18 cellular contexts compared by ENCODE assay signal in the genomic region with DNA sequence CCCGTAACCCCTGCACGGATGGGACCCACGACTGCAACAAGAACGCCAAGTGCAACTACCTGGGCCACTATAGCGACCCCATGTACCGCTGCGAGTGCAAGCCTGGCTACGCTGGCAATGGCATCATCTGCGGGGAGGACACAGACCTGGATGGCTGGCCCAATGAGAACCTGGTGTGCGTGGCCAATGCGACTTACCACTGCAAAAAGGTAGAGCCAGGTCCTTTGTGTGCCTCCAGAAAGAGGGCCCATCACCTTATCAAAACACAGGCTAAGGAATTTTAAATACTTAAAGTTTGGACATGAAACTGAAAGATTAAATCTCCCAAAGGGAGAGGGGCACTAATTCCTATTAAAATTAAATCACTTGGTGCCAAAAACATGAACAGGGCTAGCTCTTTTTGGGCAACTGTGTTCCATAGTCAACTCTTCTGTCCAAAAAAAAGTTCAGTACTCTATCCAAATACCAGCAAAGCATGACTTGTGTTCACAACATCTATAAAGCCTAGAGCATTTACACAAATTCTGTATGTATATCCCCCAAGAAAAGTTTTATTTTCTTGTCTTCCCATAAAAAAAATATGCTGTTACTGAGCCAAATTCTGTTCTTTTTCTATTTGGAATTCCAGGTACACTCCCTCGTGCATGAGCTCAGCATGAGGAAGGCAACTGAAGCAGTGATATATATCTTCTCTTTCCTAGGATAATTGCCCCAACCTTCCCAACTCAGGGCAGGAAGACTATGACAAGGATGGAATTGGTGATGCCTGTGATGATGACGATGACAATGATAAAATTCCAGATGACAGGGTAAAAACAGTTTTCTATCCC. TPM values are rescaled to one million over a fixed set of nuclear protein-coding genes. Genes with fewer than 3 reads are reported as not detected.
DNase-seq lines count a peak whose midpoint lies in the region; ATAC-seq, FAIRE-seq and TF ChIP-seq lines count a peak whose summit lies in the region.
"Had no signal": no experiment of that assay in that cellular context is flagged by ENCODE, and none has a peak within 500 bp of the region (broad histone marks: within the 10 kb centered on the region; RNA-seq: fewer than 3 reads in every experiment).

No MANE protein-coding gene starts in this region.

- H3K27ac ChIP-seq in astrocyte (ENCODE audit: low read depth, low read length) (no peak overlapping the region), foreskin keratinocyte (no peak overlapping the region)
- H3K27ac ChIP-seq: breast epithelium, left ventricle myocardium inferior, parathyroid adenoma, testis had no signal

- H3K36me3 ChIP-seq in astrocyte (ENCODE audit: insufficient read depth, low read length) (peaks cover 99% of the 10 kb centered on the region), skeletal muscle satellite cell (ENCODE audit: insufficient read depth, low read length) (peaks cover 100% of the 10 kb centered on the region)

- H3K4me1 ChIP-seq in astrocyte (ENCODE audit: insufficient read depth, low read length) (peaks cover 25% of the 10 kb centered on the region), foreskin keratinocyte (no peaks in the 10 kb centered on the region), skeletal muscle satellite cell (ENCODE audit: control insufficient read depth, insufficient read depth, low read length) (peaks cover 36% of the 10 kb centered on the region)
- H3K4me1 ChIP-seq: parathyroid adenoma, testis had no signal

- peaks cover 37% of the 10 kb centered on the region for H3K36me3 Mint-ChIP-seq in astrocyte (ENCODE audit: low read depth, unreplicated experiment)
- H3K36me3 Mint-ChIP-seq: activated naive CD4-positive, alpha-beta T cell treated with anti-CD3 and anti-CD28 coated beads, Interleukin-2, amount 50 U/mL, for 24 hours had no signal

- H3K4me2 ChIP-seq in astrocyte (ENCODE audit: low read length) (peak overlapping the region; percentile 23), skeletal muscle satellite cell (ENCODE audit: low read length) (peak overlapping the region; percentile 82)

- ATAC-seq in foreskin keratinocyte (no peak), GM21528 (IDR thresholded peaks at IDR 0.05; ENCODE audit: low FRiP score, unreplicated experiment) (no peak), HG02973 (IDR thresholded peaks at IDR 0.05; ENCODE audit: unreplicated experiment) (no peak)

- peaks cover 95% of the 10 kb centered on the region for H4K20me1 ChIP-seq in astrocyte (ENCODE audit: insufficient read depth, low read length)

- H3K4me3 ChIP-seq in astrocyte (ENCODE audit: insufficient read depth, low read depth, low read length) (no peak overlapping the region), skeletal muscle satellite cell (ENCODE audit: low read length) (peak overlapping the region; percentile 18)
- H3K4me3 ChIP-seq: left ventricle myocardium inferior, testis had no signal

- peak; percentile 9 for FAIRE-seq in astrocyte (lab: Jason Lieb, UNC)
- FAIRE-seq: small intestine had no signal

- H3K27ac Mint-ChIP-seq in astrocyte (ENCODE audit: unreplicated experiment), result no peak overlapping the region
- H3K27ac Mint-ChIP-seq: activated naive CD4-positive, alpha-beta T cell treated with anti-CD3 and anti-CD28 coated beads, Interleukin-2, amount 50 U/mL, for 24 hours had no signal

- DNase-seq in ELR (ENCODE audit: low read depth) (peak; percentile 12), astrocyte (ENCODE audit: low read depth) (no peak), foreskin keratinocyte (peak; percentile 24 to 58), T-helper 9 cell (no peak)
- DNase-seq: activated CD4-positive, alpha-beta T cell treated with anti-CD3 and anti-CD28 coated beads, Interleukin-2, amount 50 U/mL, for 48 hours; activated T-cell treated with anti-CD3 and anti-CD28 coated beads, Interleukin-2, amount 50 U/mL, for 1 hour; C1 segment of cervical spinal cord; DMS 273 treated with DMSO at 0.1 percent for 48 hours; left ventricle myocardium inferior; NCI-H146; small intestine; testis had no signal

- no peaks in the 10 kb centered on the region for H3K27me3 ChIP-seq in astrocyte (ENCODE audit: insufficient read depth, low read length)
- no peaks in the 10 kb centered on the region for H3K27me3 ChIP-seq in foreskin keratinocyte
- H3K27me3 ChIP-seq in skeletal muscle satellite cell (ENCODE audit: control insufficient read depth, insufficient read depth, low read length), result no peaks in the 10 kb centered on the region
- H3K27me3 ChIP-seq: breast epithelium, testis had no signal

- no peak for TF ChIP-seq CTCF in astrocyte (IDR thresholded peaks at IDR 0.05; ENCODE audit: insufficient read depth, low read depth, low read length)
- TF ChIP-seq CTCF in foreskin keratinocyte (conservative IDR thresholded peaks at IDR 0.05), result no peak

- H3K9ac ChIP-seq in astrocyte (ENCODE audit: low read length) (no peak overlapping the region), skeletal muscle satellite cell (ENCODE audit: low read depth, low read length) (peak overlapping the region; percentile 43)
- H3K9ac ChIP-seq: parathyroid adenoma had no signal

- H3K9me3 ChIP-seq in astrocyte (ENCODE audit: insufficient read depth, low read depth, low read length), result no peaks in the 10 kb centered on the region
- no peaks in the 10 kb centered on the region for H3K9me3 ChIP-seq in skeletal muscle satellite cell (replicated peaks; ENCODE audit: low read length)
- H3K9me3 ChIP-seq: breast epithelium, left ventricle myocardium inferior, testis had no signal

- H3K4me1 Mint-ChIP-seq in astrocyte (ENCODE audit: low read depth, unreplicated experiment), result peaks cover 42% of the 10 kb centered on the region
- H3K4me1 Mint-ChIP-seq: activated naive CD4-positive, alpha-beta T cell treated with anti-CD3 and anti-CD28 coated beads, Interleukin-2, amount 50 U/mL, for 24 hours had no signal

- H3K4me3 Mint-ChIP-seq in astrocyte (ENCODE audit: unreplicated experiment), result no peak overlapping the region
- H3K4me3 Mint-ChIP-seq: activated naive CD4-positive, alpha-beta T cell treated with anti-CD3 and anti-CD28 coated beads, Interleukin-2, amount 50 U/mL, for 24 hours had no signal

- H2AFZ ChIP-seq in astrocyte (ENCODE audit: low read depth, low read length), result no peak overlapping the region
- H2AFZ ChIP-seq: parathyroid adenoma had no signal

- no peaks in the 10 kb centered on the region for H3K9me3 Mint-ChIP-seq in astrocyte (ENCODE audit: unreplicated experiment)
- H3K9me3 Mint-ChIP-seq: activated naive CD4-positive, alpha-beta T cell treated with anti-CD3 and anti-CD28 coated beads, Interleukin-2, amount 50 U/mL, for 24 hours had no signal

- H3K27me3 Mint-ChIP-seq in astrocyte (ENCODE audit: low read depth, unreplicated experiment), result no peaks in the 10 kb centered on the region

- peaks cover 5% of the 10 kb centered on the region for H3K79me2 ChIP-seq in astrocyte (ENCODE audit: insufficient read depth, low read length)
- H3K79me2 ChIP-seq: parathyroid adenoma had no signal

RNA-seq across cellular contexts. Expression of gene THBS1, which starts 9.2 kb away (rescaled TPM):
- total RNA-seq in astrocyte (720 and 820 TPM in 2 replicates), foreskin keratinocyte (2,996 and 3,493 TPM in 2 replicates)
- polyA plus RNA-seq in foreskin keratinocyte, result 253 and 366 TPM in 2 replicates
- 28.4 and 183 TPM in 2 replicates for total RNA-seq in skeletal muscle satellite cell (2012; rRNA removed)

Comparison
In these comparisons a context has a peak if more than half of its experiments do, and no peak if none do; other contexts are left out.
1. DNase-seq: peak in ELR (single experiment) and foreskin keratinocyte (2 of 2); none in astrocyte (single experiment) and T-helper 9 cell (single experiment).